ENCODE assay signal across 1 cellular context in genomic region chr2:169469952-169470572, GRCh38.
TF ChIP-seq lines count a peak whose summit lies in the region.

No MANE protein-coding gene starts in this region.

TF ChIP-seq in HepG2, 621 proteins besides CTCF, POLR2A, EP300 and RAD21:
- no peak for TF ChIP-seq NR2F2 (IDR thresholded peaks at IDR 0.05; ENCODE audit: borderline replicate concordance, low read depth)
- no peak for TF ChIP-seq PRDM4 (CRISPR knock-in tag; IDR thresholded peaks at IDR 0.05; ENCODE audit: borderline replicate concordance)
- TF ChIP-seq NR2F1 (CRISPR knock-in tag; IDR thresholded peaks at IDR 0.05) = no peak
- no peak for TF ChIP-seq ZNF773 (CRISPR knock-in tag; IDR thresholded peaks at IDR 0.05; ENCODE audit: borderline replicate concordance)
- no peak for TF ChIP-seq IRX3 (CRISPR knock-in tag; IDR thresholded peaks at IDR 0.05; ENCODE audit: borderline replicate concordance, low read depth)
- no peak for TF ChIP-seq TCF12 (IDR thresholded peaks at IDR 0.05)
- TF ChIP-seq TCF12 (CRISPR knock-in tag; IDR thresholded peaks at IDR 0.05) = no peak
- no peak for TF ChIP-seq TOE1 (CRISPR knock-in tag; IDR thresholded peaks at IDR 0.05)
- no peak for TF ChIP-seq SP5 (CRISPR knock-in tag; IDR thresholded peaks at IDR 0.05; ENCODE audit: borderline replicate concordance, low read depth)
- TF ChIP-seq AHR (CRISPR knock-in tag; IDR thresholded peaks at IDR 0.05) = no peak
- TF ChIP-seq PBX3 (CRISPR knock-in tag; IDR thresholded peaks at IDR 0.05; ENCODE audit: borderline replicate concordance) = no peak
- TF ChIP-seq CREBL2 (CRISPR knock-in tag; IDR thresholded peaks at IDR 0.05; ENCODE audit: borderline replicate concordance) = no peak
- no peak for TF ChIP-seq TIGD3 (CRISPR knock-in tag; IDR thresholded peaks at IDR 0.05; ENCODE audit: borderline replicate concordance)
- TF ChIP-seq ZFY (CRISPR knock-in tag; IDR thresholded peaks at IDR 0.05) = no peak
- no peak for TF ChIP-seq ZFAT (CRISPR knock-in tag; conservative IDR thresholded peaks at IDR 0.05)
- no peak for TF ChIP-seq KLF15 (CRISPR knock-in tag; IDR thresholded peaks at IDR 0.05; ENCODE audit: borderline replicate concordance)
- TF ChIP-seq ZNF589 (CRISPR knock-in tag; conservative IDR thresholded peaks at IDR 0.05) = no peak
- TF ChIP-seq CHCHD3 (CRISPR knock-in tag; IDR thresholded peaks at IDR 0.05) = no peak
- no peak for TF ChIP-seq FOXJ3 (CRISPR knock-in tag; IDR thresholded peaks at IDR 0.05; ENCODE audit: borderline replicate concordance)
